ENCODE assay signal across 14 cellular contexts in genomic region chr10:89002234-89002978, GRCh38. TPM values are rescaled to one million over a fixed set of nuclear protein-coding genes. Genes with fewer than 3 reads are reported as not detected.
DNase-seq lines count a peak whose midpoint lies in the region; ATAC-seq, FAIRE-seq and TF ChIP-seq lines count a peak whose summit lies in the region.
"Had no signal": no experiment of that assay in that cellular context is flagged by ENCODE, and none has a peak within 500 bp of the region (broad histone marks: within the 10 kb centered on the region; RNA-seq: fewer than 3 reads in every experiment).

No MANE protein-coding gene starts in this region.

- no peak overlapping the region for H2BK5ac ChIP-seq in mesenchymal stem cell (ENCODE audit: low read depth, low read length, poor library complexity, severe bottlenecking)

- peak overlapping the region; percentile 96 for H3K9ac ChIP-seq in mesenchymal stem cell (ENCODE audit: low read length)

- peak overlapping the region; percentile 99 for H3K27ac Mint-ChIP-seq in T-helper 17 cell

- no peak overlapping the region for H3K27ac ChIP-seq in mesenchymal stem cell (ENCODE audit: low read length, poor library complexity, severe bottlenecking)
- H3K27ac ChIP-seq in thyroid gland: no peak overlapping the region
- H3K27ac ChIP-seq: SK-N-MC had no signal

- H3K36me3 ChIP-seq in mesenchymal stem cell (ENCODE audit: control insufficient read depth in 1 of 2, insufficient read depth in 2 of 2, low read depth in 1 of 2, low read length in 2 of 2) (peaks cover 0 to 48% of the 10 kb centered on the region in 2 experiments), thyroid gland (peaks cover 0 to 5% of the 10 kb centered on the region in 2 donors)

- no peaks in the 10 kb centered on the region for H3K27me3 ChIP-seq in mesenchymal stem cell (ENCODE audit: control insufficient read depth in 1 of 2, insufficient read depth in 1 of 2, low read length in 2 of 2)
- H3K27me3 ChIP-seq in thyroid gland: no peaks in the 10 kb centered on the region
- H3K27me3 ChIP-seq: neutrophil had no signal

- H3K9me3 ChIP-seq in T-helper 17 cell (ENCODE audit: control insufficient read depth, low read length, poor library complexity, severe bottlenecking) (no peaks in the 10 kb centered on the region), mesenchymal stem cell (ENCODE audit: control insufficient read depth, low read length) (no peaks in the 10 kb centered on the region), thyroid gland (no peaks in the 10 kb centered on the region)
- H3K9me3 ChIP-seq: neutrophil had no signal

- H2BK120ac ChIP-seq in mesenchymal stem cell (ENCODE audit: low read depth, low read length): no peak overlapping the region

- no peak overlapping the region for H2AK5ac ChIP-seq in mesenchymal stem cell (ENCODE audit: low read length, severe bottlenecking)

- no peak overlapping the region for H2AFZ ChIP-seq in mesenchymal stem cell (ENCODE audit: low read depth, low read length)

- no peak for DNase-seq in GM12891 (ENCODE audit: insufficient read length, low spot score)
- DNase-seq in T-helper 17 cell: no peak
- DNase-seq in mesenchymal stem cell: no peak
- no peak for DNase-seq in anterior cingulate cortex (lab: John Stamatoyannopoulos, UW)
- DNase-seq in DMS79 treated with DMSO at 0.1 percent for 48 hours (lab: John Stamatoyannopoulos, UW): no peak
- DNase-seq in thyroid gland: no peak
- no peak for DNase-seq in NCI-H526 (lab: John Stamatoyannopoulos, UW)
- DNase-seq: activated CD8-positive, alpha-beta memory T cell treated with anti-CD3 and anti-CD28 coated beads for 24 hours; NCI-H510A treated with DMSO at 0.1 percent for 48 hours; stimulated activated CD4-positive, alpha-beta T cell treated with anti-CD3 and anti-CD28 coated beads, Interleukin-4, amount 100 ng/mL, for 1 hour had no signal

- peaks cover 6% of the 10 kb centered on the region for H3K36me3 Mint-ChIP-seq in T-helper 17 cell (ENCODE audit: low read depth)

- H2BK15ac ChIP-seq in mesenchymal stem cell (ENCODE audit: low read depth, poor library complexity, severe bottlenecking): no peak overlapping the region

- 82% methylated on average over 3 of the region's 4 CpGs for WGBS in mesenchymal stem cell
- WGBS in thyroid gland, 2 donors: 88 to 92% methylated on average over 4 of the region's 4 CpGs

- H3K23ac ChIP-seq in mesenchymal stem cell (ENCODE audit: low read length in 2 of 2): peak overlapping the region in 1 of 2 experiments; percentile 42

- H4K91ac ChIP-seq in mesenchymal stem cell (ENCODE audit: low read length): no peak overlapping the region

- H3K4me1 ChIP-seq in mesenchymal stem cell (ENCODE audit: control insufficient read depth, insufficient read depth, low read depth, low read length) (peaks cover 2% of the 10 kb centered on the region), thyroid gland (no peaks in the 10 kb centered on the region)

- ATAC-seq in GM21381 (IDR thresholded peaks at IDR 0.05; ENCODE audit: unreplicated experiment) (peak; percentile 42), T-helper 17 cell (peak; percentile 22)

- peak overlapping the region; percentile 90 for H3K4me3 Mint-ChIP-seq in T-helper 17 cell

- FAIRE-seq in GM12891 (lab: Jason Lieb, UNC): peak; percentile 85
- FAIRE-seq: islet of Langerhans had no signal

- no peaks in the 10 kb centered on the region for H3K27me3 Mint-ChIP-seq in T-helper 17 cell

- intact Hi-C loops in thyroid gland (cut with DNase I): no loop called here

- H3K4ac ChIP-seq in mesenchymal stem cell (ENCODE audit: low read depth in 1 of 2, low read length in 2 of 2): no peak overlapping the region

- H3K4me1 Mint-ChIP-seq in T-helper 17 cell: peaks cover 48% of the 10 kb centered on the region

- no peak overlapping the region for H3K4me3 ChIP-seq in mesenchymal stem cell (ENCODE audit: insufficient read depth in 1 of 2, low read depth in 1 of 2, low read length in 2 of 2)
- no peak overlapping the region for H3K4me3 ChIP-seq in thyroid gland (replicated peaks in 1 of 3)
- H3K4me3 ChIP-seq: SK-N-MC had no signal

- no peak overlapping the region for H3K18ac ChIP-seq in mesenchymal stem cell (ENCODE audit: low read depth in 1 of 2, low read length in 2 of 2)

- no peak overlapping the region for H2BK12ac ChIP-seq in mesenchymal stem cell (ENCODE audit: low read length in 2 of 2)

- no peak overlapping the region for H3K4me2 ChIP-seq in mesenchymal stem cell (ENCODE audit: low read length, poor library complexity, severe bottlenecking)

- TF ChIP-seq POLR2A in GM12891 (IDR thresholded peaks at IDR 0.05; ENCODE audit: low read depth, low read length): no peak
- TF ChIP-seq POLR2A in thyroid gland (IDR thresholded peaks at IDR 0.05): no peak

- TF ChIP-seq CTCF in thyroid gland (IDR thresholded peaks at IDR 0.05): no peak

- no peak overlapping the region for H3K14ac ChIP-seq in mesenchymal stem cell (ENCODE audit: low read length in 2 of 2)

- no peak overlapping the region for H4K8ac ChIP-seq in mesenchymal stem cell (ENCODE audit: low read length)

- peaks cover 22% of the 10 kb centered on the region for H3K79me1 ChIP-seq in mesenchymal stem cell (replicated peaks; ENCODE audit: low read length, poor library complexity, severe bottlenecking)

TF ChIP-seq in GM12891, 5 proteins besides CTCF, POLR2A, EP300 and RAD21:
- TF ChIP-seq PAX5 (IDR thresholded peaks at IDR 0.05; ENCODE audit: insufficient read depth, low read length, severe bottlenecking) (no peak), SPI1 (IDR thresholded peaks at IDR 0.05; ENCODE audit: low read depth, low read length) (no peak), POLR2AphosphoS5 (IDR thresholded peaks at IDR 0.05; ENCODE audit: low read depth, low read length) (no peak), POU2F2 (IDR thresholded peaks at IDR 0.05; ENCODE audit: low read depth, low read length) (no peak), TAF1 (IDR thresholded peaks at IDR 0.05; ENCODE audit: low read depth, low read length) (no peak)

RNA-seq across cellular contexts. Expression of gene FAS, which starts 11.8 kb away (rescaled TPM):
- 47.1 TPM for polyA plus RNA-seq in GM12891 (2012; ENCODE audit: low read depth, missing spikeins)
- total RNA-seq in T-helper 17 cell (10 to 100 TPM; 80.0 to 82.8 TPM), thyroid gland (10 to 100 TPM in 3 of 4 donors, 1 to 10 TPM in 1; 9.4 to 34.1 (median 17.4) TPM)
- 16.2 TPM for polyA plus RNA-seq in mesenchymal stem cell (2013, experiment 1 of 2)
- polyA plus RNA-seq in mesenchymal stem cell (2013, experiment 2 of 2): 18.1 TPM

RNA-seq across cellular contexts. Expression of gene ACTA2, which starts 49.8 kb away (rescaled TPM):
- 60.5 TPM for polyA plus RNA-seq in GM12891 (2012; ENCODE audit: low read depth, missing spikeins)
- total RNA-seq in T-helper 17 cell: 1 to 10 TPM; 3.8 to 4.6 TPM
- polyA plus RNA-seq in mesenchymal stem cell (2013, experiment 1 of 2): 390 TPM
- 385 TPM for polyA plus RNA-seq in mesenchymal stem cell (2013, experiment 2 of 2)
- 100 to 1,000 TPM in 1 of 4 donors, 10 to 100 TPM in 3; 61.5 to 173 (median 72.2) TPM for total RNA-seq in thyroid gland

Comparison
In these comparisons a context has a peak if more than half of its experiments do, and no peak if none do; other contexts are left out.
1. RNA of gene ACTA2, which starts 49.8 kb away (total RNA-seq): 61.5 to 173 TPM in thyroid gland; 3.8 to 4.6 TPM in T-helper 17 cell; every median in the first group is over 10 times any median in the second.